8 cellular contexts compared by ENCODE assay signal in the genomic region with DNA sequence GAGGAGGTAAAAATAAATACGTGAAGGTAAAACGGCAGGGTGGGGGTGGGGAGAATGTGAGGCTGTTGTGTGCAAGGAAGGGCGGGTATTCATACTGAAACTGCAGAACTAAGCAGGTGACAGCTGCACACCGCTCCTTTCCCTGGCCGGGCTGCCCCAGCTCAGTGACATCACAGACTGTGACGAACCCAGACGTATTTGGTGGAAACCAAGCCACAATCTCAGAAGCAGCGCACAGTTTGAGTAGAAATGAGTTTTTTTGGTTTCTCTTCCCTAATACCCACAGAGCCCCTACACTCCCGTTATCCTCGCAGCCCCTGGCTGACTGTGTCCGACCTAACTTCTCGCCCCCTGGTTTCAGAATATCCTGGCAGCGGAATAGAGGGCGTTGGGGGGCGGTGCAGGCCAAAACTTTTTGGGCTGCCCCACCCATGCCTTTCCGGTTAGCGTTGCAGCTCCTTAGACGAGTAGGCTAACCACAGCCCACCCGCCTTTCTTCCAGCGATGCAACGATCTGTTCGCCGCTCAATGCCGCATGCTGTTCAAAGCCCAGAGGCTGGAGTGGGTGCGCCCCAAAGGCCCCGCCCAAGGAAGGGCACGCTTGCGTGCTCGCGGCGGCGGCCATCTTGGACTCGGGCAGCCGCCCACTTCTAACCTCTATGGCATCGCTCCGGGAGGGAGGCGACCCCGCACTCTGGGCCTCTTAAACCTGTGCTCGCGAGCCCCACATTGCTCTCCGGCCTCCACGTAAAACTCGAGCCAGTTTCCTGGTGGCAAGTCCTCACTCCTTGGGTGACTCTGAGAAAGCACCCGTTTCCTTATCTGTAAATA. TPM values are rescaled to one million over a fixed set of nuclear protein-coding genes. Genes with fewer than 3 reads are reported as not detected.
DNase-seq lines count a peak whose midpoint lies in the region; ATAC-seq and TF ChIP-seq lines count a peak whose summit lies in the region.

No MANE protein-coding gene starts in this region.

- DNase-seq in AML-193 (lab: John Stamatoyannopoulos, UW) (peak; percentile 78 to 90), NCI-H510A treated with DMSO at 0.1 percent for 48 hours (lab: John Stamatoyannopoulos, UW) (peak; percentile 87), choroid plexus epithelial cell (ENCODE audit: low read depth) (peak; percentile 71), left lobe of liver (ENCODE audit: low spot score) (peak; percentile 81)
- peak; percentile 89 for DNase-seq in activated CD4-positive, alpha-beta T cell treated with anti-CD3 and anti-CD28 coated beads for 4 hours
- peak; percentile 86 for DNase-seq in stimulated activated CD4-positive, alpha-beta T cell treated with anti-CD3 and anti-CD28 coated beads, Interleukin-2, amount 100 ng/mL, for 4 hours (ENCODE audit: low read depth)

- ATAC-seq in GM19043 (IDR thresholded peaks at IDR 0.05; ENCODE audit: low read depth, unreplicated experiment) = peak; percentile 88
- peak; percentile 82 for ATAC-seq in HG03280 (IDR thresholded peaks at IDR 0.05; ENCODE audit: unreplicated experiment)
- peak; percentile 95 for ATAC-seq in left lobe of liver

- peak overlapping the region; percentile 61 for H3K4me3 ChIP-seq in choroid plexus epithelial cell (ENCODE audit: low read depth, low read length)

- no peak for TF ChIP-seq CTCF in choroid plexus epithelial cell (conservative IDR thresholded peaks at IDR 0.05; ENCODE audit: low read depth, low read length)

RNA-seq across cellular contexts. Expression of a gene that starts 9.1 kb away (rescaled TPM):
- 4.8 TPM for total RNA-seq in left lobe of liver

RNA-seq across cellular contexts. Expression of a gene that starts 50.1 kb away (rescaled TPM):
- 1.3 TPM for total RNA-seq in left lobe of liver

Comparison
In these comparisons a context has a peak if more than half of its experiments do, and no peak if none do; other contexts are left out.
1. Peak in every context shown above with its lines: DNase-seq, ATAC-seq and H3K4me3 ChIP-seq.